In the genomic region with DNA sequence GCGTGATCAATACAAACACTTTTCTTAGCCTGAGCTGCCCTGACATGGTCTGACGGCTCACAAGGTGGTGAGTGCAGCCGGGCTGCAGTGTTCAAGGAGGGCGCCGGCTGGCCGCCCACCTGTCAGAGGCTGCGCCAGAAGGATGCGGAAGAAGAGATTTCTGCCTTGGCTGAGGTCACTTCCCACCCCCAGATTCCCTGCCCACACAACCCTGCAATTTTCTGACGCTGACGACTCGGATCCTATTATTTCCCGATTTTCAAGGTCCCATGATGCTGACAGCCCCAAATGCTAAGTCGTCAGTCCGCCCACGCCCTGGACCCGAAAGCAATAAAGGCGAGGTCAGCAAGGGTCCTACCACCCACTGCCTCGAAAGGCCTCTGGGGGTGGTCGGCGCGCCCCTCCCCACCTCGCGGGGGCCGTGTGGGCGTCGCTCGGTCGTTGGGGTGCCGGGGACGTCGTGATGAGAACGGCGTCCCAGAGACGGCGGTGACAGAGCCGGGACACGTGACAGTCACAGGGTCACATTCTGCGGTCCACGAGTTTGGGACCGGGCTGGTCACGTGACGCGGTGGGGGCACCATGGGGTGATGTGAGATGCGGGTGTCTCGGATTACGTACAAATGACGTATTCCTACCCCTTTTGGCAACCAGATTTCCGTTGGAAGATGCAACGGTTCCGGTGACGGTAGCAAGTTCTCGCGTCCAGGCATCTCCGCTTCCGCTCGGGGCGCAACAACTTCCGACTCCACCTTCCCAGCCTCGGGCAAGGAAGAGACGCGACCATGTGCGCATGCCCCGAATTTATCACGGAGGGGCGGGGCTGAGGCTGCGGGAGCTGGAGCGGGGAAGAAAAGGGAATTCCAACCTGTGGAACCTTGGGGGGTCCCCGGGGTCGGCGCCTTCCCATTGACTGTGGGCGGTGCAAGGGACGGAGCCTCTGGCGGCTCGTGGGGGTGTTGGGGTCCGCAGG, we compare ENCODE assay signal across 8 cellular contexts. TPM values are rescaled to one million over a fixed set of nuclear protein-coding genes. Genes with fewer than 3 reads are reported as not detected.
DNase-seq lines count a peak whose midpoint lies in the region; ATAC-seq, FAIRE-seq and TF ChIP-seq lines count a peak whose summit lies in the region.

Gene STX4, plus strand, starts transcription at position 823 of the 973 bp plus-strand sequence. CDS start 248 bp downstream, outside the sequence.

- H2BK120ac ChIP-seq in H1 (replicated peaks; ENCODE audit: low read depth, low read length) (no peak within 1 kb of the TSS), mesenchymal stem cell (ENCODE audit: low read depth, low read length) (peak within 1 kb of the TSS; percentile 56)

- H3K9me3 ChIP-seq in H1 (ENCODE audit: insufficient read depth in 2 of 2, low read depth in 1 of 2, low read length in 1 of 2) (no peaks in the 10 kb centered on the region), mesenchymal stem cell (ENCODE audit: control insufficient read depth, low read length) (no peaks in the 10 kb centered on the region)

- peak; percentile 13 for FAIRE-seq in H1 (lab: Jason Lieb, UNC)

- CTCF ChIA-PET in H1 (lab: Charles Lee; ENCODE audit: partially characterized antibody) = interaction anchor here (0.5 to 2.2 kb wide), 7 partner anchors 9 to 404 kb away, joined by 3 to 8 read pairs (median 3); partner anchors contain the start of gene HSD3B7

- 3% methylated on average over 64 of the region's 75 CpGs; no CpG with 5 or more reads in 1 of the 2 experiments for WGBS in H1 (ENCODE audit: extremely low coverage in 1 of 2, insufficient coverage in 1 of 2, insufficient read length in 1 of 2, insufficient replicate concordance in 2 of 2, low coverage in 1 of 2, low lambda C conversion rate in 2 of 2, missing lambda C conversion rate in 1 of 2), 2 experiments
- WGBS in mesenchymal stem cell = 2% methylated on average over 75 of the region's 75 CpGs

- TF ChIP-seq RAD21 in H1 (IDR thresholded peaks at IDR 0.05 in 1 of 2, conservative IDR thresholded peaks at IDR 0.05 in 1 of 2; ENCODE audit: low read depth in 2 of 2, low read length in 2 of 2) = no peak

- H2AK5ac ChIP-seq in H1 (ENCODE audit: low read depth, low read length) (no peak within 1 kb of the TSS), mesenchymal stem cell (ENCODE audit: low read length, severe bottlenecking) (no peak within 1 kb of the TSS)

- POLR2A ChIA-PET in H1 (lab: Charles Lee; ENCODE audit: partially characterized antibody) = interaction anchor here (0.8 to 1.9 kb wide), 7 partner anchors 8 to 146 kb away, joined by 3 to 9 read pairs (median 4); partner anchors contain the start of genes HSD3B7, KAT8, ZNF646 and ZNF668

- H3K27me3 ChIP-seq in H1 (replicated peaks in 1 of 4; ENCODE audit: control insufficient read depth in 3 of 4, extremely low read depth in 1 of 4, insufficient read depth in 3 of 4, low read length in 3 of 4) (no peaks in the 10 kb centered on the region), mesenchymal stem cell (ENCODE audit: control insufficient read depth in 1 of 2, insufficient read depth in 1 of 2, low read length in 2 of 2) (no peaks in the 10 kb centered on the region)

- H3K4me1 ChIP-seq in H1 (replicated peaks in 1 of 4; ENCODE audit: control insufficient read depth in 3 of 4, insufficient read depth in 4 of 4, low read length in 3 of 4) (peaks cover 0 to 4% (median 2%) of the 10 kb centered on the region in 4 experiments; a peak in 4 of 7 replicates), mesenchymal stem cell (ENCODE audit: control insufficient read depth, insufficient read depth, low read depth, low read length) (peaks cover 5% of the 10 kb centered on the region)

- TF ChIP-seq POLR2A in H1 (IDR thresholded peaks at IDR 0.05; ENCODE audit: control extremely low read depth in 1 of 2, low read depth in 2 of 2, low read length in 2 of 2) = no peak

- H4K91ac ChIP-seq in H1 (replicated peaks; ENCODE audit: insufficient read length, low read length) (peak within 1 kb of the TSS; percentile 56), mesenchymal stem cell (ENCODE audit: low read length) (peak within 1 kb of the TSS; percentile 97)

- no peak within 1 kb of the TSS for H3K14ac ChIP-seq in H1 (ENCODE audit: insufficient read length)
- H3K14ac ChIP-seq in mesenchymal stem cell (ENCODE audit: low read length in 2 of 2) = peak within 1 kb of the TSS in 1 of 2 experiments; percentile 92

- TF ChIP-seq EP300 in H1 (IDR thresholded peaks at IDR 0.05; ENCODE audit: borderline replicate concordance in 1 of 2, low read depth in 2 of 2, low read length in 2 of 2) = no peak

- H2BK15ac ChIP-seq in H1 (ENCODE audit: low read length) = 0 out of 2 replicates have a peak within 1 kb of the TSS, but pooled peaks have one; percentile 53
- peak within 1 kb of the TSS; percentile 92 for H2BK15ac ChIP-seq in mesenchymal stem cell (ENCODE audit: low read depth, poor library complexity, severe bottlenecking)

- H3K4me3 ChIP-seq in H1 (ENCODE audit: extremely low read depth in 1 of 4, insufficient read depth in 2 of 4, low read depth in 3 of 4, low read length in 4 of 4) (peak within 1 kb of the TSS; percentile 67 to 94 (median 91)), mesenchymal stem cell (ENCODE audit: insufficient read depth in 1 of 2, low read depth in 1 of 2, low read length in 2 of 2) (peak within 1 kb of the TSS; percentile 88 to 99)

- no peak for TF ChIP-seq CTCF in H1 (IDR thresholded peaks at IDR 0.05; ENCODE audit: control extremely low read depth in 1 of 3, insufficient read depth in 1 of 3, low read depth in 1 of 3, low read length in 3 of 3)

- peak within 1 kb of the TSS; percentile 48 to 54 (median 52) for H3K9ac ChIP-seq in H1 (replicated peaks in 1 of 4; ENCODE audit: extremely low read depth in 1 of 4, low read depth in 3 of 4, low read length in 3 of 4)
- H3K9ac ChIP-seq in mesenchymal stem cell (ENCODE audit: low read length) = peak within 1 kb of the TSS; percentile 97

- H2BK5ac ChIP-seq in H1 (ENCODE audit: low read depth, low read length) (peak within 1 kb of the TSS; percentile 82; the same call in 1 of the 2 replicates), mesenchymal stem cell (ENCODE audit: low read depth, low read length, poor library complexity, severe bottlenecking) (peak within 1 kb of the TSS; percentile 74)

- H2BK20ac ChIP-seq in H1 (ENCODE audit: low read length) = no peak within 1 kb of the TSS

- no peaks in the 10 kb centered on the region for H3K79me2 ChIP-seq in H1 (ENCODE audit: control insufficient read depth in 1 of 2, insufficient read depth in 2 of 2, low read length in 2 of 2)

- peak within 1 kb of the TSS; percentile 31; the same call in 1 of the 2 replicates for H2BK12ac ChIP-seq in H1 (ENCODE audit: low read depth, low read length)
- peak within 1 kb of the TSS in 1 of 2 experiments; percentile 21 for H2BK12ac ChIP-seq in mesenchymal stem cell (ENCODE audit: low read length in 2 of 2)

- H3K56ac ChIP-seq in H1 (replicated peaks; ENCODE audit: insufficient read length, low read depth, low read length) = peak within 1 kb of the TSS; percentile 49

- DNase-seq in CMK (ENCODE audit: low read depth) (peak; percentile 99), HT1080 (ENCODE audit: low read depth) (peak; percentile 98), NOMO-1 treated with DMSO at 0.1 percent for 48 hours (lab: John Stamatoyannopoulos, UW; ENCODE audit: unreplicated experiment) (peak; percentile 92), H1 (ENCODE audit: low read depth in 1 of 2, low spot score in 2 of 2) (peak; percentile 89 to 98), mesenchymal stem cell (peak; percentile 97)
- DNase-seq in activated CD8-positive, alpha-beta memory T cell treated with anti-CD3 and anti-CD28 coated beads for 48 hours (ENCODE audit: low read depth in 2 of 3, low spot score in 2 of 3) = peak; percentile 90 to 92 (median 92)
- peak; percentile 93 for DNase-seq in stimulated activated CD8-positive, alpha-beta memory T cell treated with anti-CD3 and anti-CD28 coated beads, Interleukin-12 subunit alpha, Interleukin-12 subunit beta, amount 100 ng/mL, for 4 hours (ENCODE audit: low read depth)

- H3K27ac ChIP-seq in H1 (ENCODE audit: low read depth, low read length) = no peak within 1 kb of the TSS
- H3K27ac ChIP-seq in mesenchymal stem cell (ENCODE audit: low read length, poor library complexity, severe bottlenecking) = peak within 1 kb of the TSS; percentile 70

- H4K5ac ChIP-seq in H1 (ENCODE audit: insufficient read length, low read depth, low read length) = peak within 1 kb of the TSS; percentile 4

- H3K18ac ChIP-seq in H1 (ENCODE audit: extremely low read depth, low read length) (peak within 1 kb of the TSS; percentile 51), mesenchymal stem cell (ENCODE audit: low read depth in 1 of 2, low read length in 2 of 2) (peak within 1 kb of the TSS; percentile 96 to 97)

- peaks cover 12% of the 10 kb centered on the region; the same call in 1 of the 2 replicates for H3K23me2 ChIP-seq in H1 (ENCODE audit: low read depth, low read length)

- H3K4ac ChIP-seq in H1 (replicated peaks; ENCODE audit: insufficient read length, low read depth, low read length) = no peak within 1 kb of the TSS
- H3K4ac ChIP-seq in mesenchymal stem cell (ENCODE audit: low read depth in 1 of 2, low read length in 2 of 2) = peak within 1 kb of the TSS; percentile 96 to 99

- peaks cover 0 to 5% of the 10 kb centered on the region in 2 experiments for H4K20me1 ChIP-seq in H1 (replicated peaks in 1 of 2; ENCODE audit: control insufficient read depth in 1 of 2, insufficient read depth in 2 of 2, low read length in 2 of 2)

- H3K79me1 ChIP-seq in H1 (ENCODE audit: low read depth, low read length) = no peaks in the 10 kb centered on the region
- H3K79me1 ChIP-seq in mesenchymal stem cell (replicated peaks; ENCODE audit: low read length, poor library complexity, severe bottlenecking) = peaks cover 20% of the 10 kb centered on the region

- H3K23ac ChIP-seq in H1 (ENCODE audit: insufficient read length) = no peak within 1 kb of the TSS
- peak within 1 kb of the TSS; percentile 60 to 91 for H3K23ac ChIP-seq in mesenchymal stem cell (ENCODE audit: low read length in 2 of 2)

- H2AFZ ChIP-seq in H1 (ENCODE audit: low read length) = peak within 1 kb of the TSS; percentile 81
- H2AFZ ChIP-seq in mesenchymal stem cell (ENCODE audit: low read depth, low read length) = peak within 1 kb of the TSS; percentile 84

- H4K8ac ChIP-seq in H1 (ENCODE audit: extremely low read depth, insufficient read depth, low read length) (peak within 1 kb of the TSS; percentile 77), mesenchymal stem cell (ENCODE audit: low read length) (peak within 1 kb of the TSS; percentile 97)

- H3K36me3 ChIP-seq in H1 (ENCODE audit: control insufficient read depth in 2 of 4, insufficient read depth in 4 of 4, low read length in 3 of 4) (no peaks in the 10 kb centered on the region), mesenchymal stem cell (ENCODE audit: control insufficient read depth in 1 of 2, insufficient read depth in 2 of 2, low read depth in 1 of 2, low read length in 2 of 2) (peaks cover 14 to 30% of the 10 kb centered on the region in 2 experiments)

- H3K4me2 ChIP-seq in H1 (ENCODE audit: insufficient read depth in 1 of 2, low read depth in 2 of 2, low read length in 2 of 2) (peak within 1 kb of the TSS; percentile 79 to 95), mesenchymal stem cell (ENCODE audit: low read length, poor library complexity, severe bottlenecking) (peak within 1 kb of the TSS; percentile 94)

- peak; percentile 78 for ATAC-seq in GM21360 (IDR thresholded peaks at IDR 0.05; ENCODE audit: unreplicated experiment)

RNA-seq across cellular contexts. Expression of gene STX4, which starts in this region (rescaled TPM):
- 37.9 and 43.7 TPM in 2 replicates for total RNA-seq in HT1080 (2014; rRNA removed; shearing (Covaris generic))
- polyA plus RNA-seq in HT1080 (2015; cell fraction: cytosol; rRNA removed) = 24.5 and 36.0 TPM in 2 replicates
- polyA plus RNA-seq in HT1080 (2015; cell fraction: nucleus; rRNA removed) = 58.5 and 79.6 TPM in 2 replicates
- 32.3 and 39.2 TPM in 2 replicates for total RNA-seq in H1 (2021; fragmentation: NEBNext Ultra II Directional; extraction: Animal tissue kit (Norgen Biotek cat#: 25700))
- 25.8 and 32.1 TPM in 2 replicates for polyA plus RNA-seq in H1 (2011; rRNA removed)
- polyA plus RNA-seq in H1 (2011; cell fraction: cytosol; rRNA removed) = 32.7 TPM
- 52.9 TPM for polyA plus RNA-seq in H1 (2011; cell fraction: nucleus; rRNA removed)
- 44.8 to 51.5 TPM (median 47.5 TPM) in 4 replicates for polyA plus RNA-seq in H1 (2012, experiment 1 of 2)
- 16.4 TPM for polyA plus RNA-seq in H1 (2012, experiment 2 of 2)
- polyA plus RNA-seq in H1 (2013, experiment 1 of 2) = 39.8 TPM
- 42.0 TPM for polyA plus RNA-seq in H1 (2013, experiment 2 of 2)
- 14.5 and 27.1 TPM in 2 replicates for polyA minus RNA-seq in H1 (2011; rRNA and poly(A)+ RNA removed)
- 16.4 TPM for polyA minus RNA-seq in H1 (2011; cell fraction: cytosol; rRNA and poly(A)+ RNA removed)
- 12.5 TPM for polyA minus RNA-seq in H1 (2011; cell fraction: nucleus; rRNA and poly(A)+ RNA removed)
- polyA plus RNA-seq in mesenchymal stem cell (2013, experiment 1 of 2) = 80.0 TPM
- 81.0 TPM for polyA plus RNA-seq in mesenchymal stem cell (2013, experiment 2 of 2)
